19 cellular contexts compared by ENCODE assay signal in the genomic region with DNA sequence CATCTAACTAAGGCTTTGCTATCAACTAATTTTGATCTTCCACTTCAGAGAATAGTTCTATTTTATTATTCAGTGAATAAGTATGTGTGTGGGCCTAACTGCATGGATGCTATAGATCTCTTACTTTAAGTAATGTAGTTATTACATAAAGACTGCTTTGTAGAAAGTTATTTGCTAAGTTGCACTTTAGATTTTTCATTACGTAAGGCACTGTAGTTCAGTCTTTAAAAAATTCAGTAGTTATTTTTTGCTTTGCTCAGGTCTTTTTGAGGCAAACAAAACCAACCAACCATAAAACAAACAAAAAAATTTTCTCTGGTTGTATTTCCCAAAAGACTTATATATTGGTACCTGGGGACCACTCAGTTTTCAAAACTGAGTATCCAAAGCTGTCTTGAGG. TPM values are rescaled to one million over a fixed set of nuclear protein-coding genes. Genes with fewer than 3 reads are reported as not detected.
DNase-seq lines count a peak whose midpoint lies in the region; ATAC-seq, FAIRE-seq and TF ChIP-seq lines count a peak whose summit lies in the region.
"Had no signal": no experiment of that assay in that cellular context is flagged by ENCODE, and none has a peak within 500 bp of the region (broad histone marks: within the 10 kb centered on the region; RNA-seq: fewer than 3 reads in every experiment).

No MANE protein-coding gene starts in this region.

- 84% methylated on average over 1 of the region's 1 CpG for WGBS in A549 (ENCODE audit: missing lambda C conversion rate)
- WGBS in GM23248 (ENCODE audit: low coverage in 1 of 2, low lambda C conversion rate in 2 of 2, missing lambda C conversion rate in 2 of 2), 2 experiments = 94 to 100% methylated on average over 1 of the region's 1 CpG

- no peak for TF ChIP-seq EP300 in A549 (IDR thresholded peaks at IDR 0.05)

- CTCF ChIA-PET in A549 (lab: Yijun Ruan, JAX) = no interaction called here

- no peaks in the 10 kb centered on the region for H3K9me2 ChIP-seq in GM23248 (ENCODE audit: insufficient read depth)

- in situ Hi-C loops in GM23248 (cut with MboI) = no loop called here

- H3K9me3 ChIP-seq in A549 = no peaks in the 10 kb centered on the region
- no peaks in the 10 kb centered on the region for H3K9me3 ChIP-seq in BLaER1
- no peaks in the 10 kb centered on the region for H3K9me3 ChIP-seq in SK-N-MC (ENCODE audit: low read depth, low read length)
- no peaks in the 10 kb centered on the region for H3K9me3 ChIP-seq in parathyroid adenoma (ENCODE audit: control insufficient read depth, low read length)
- no peaks in the 10 kb centered on the region for H3K9me3 ChIP-seq in GM23248 (ENCODE audit: low read depth)

- no peak for DNase-seq in A549 (ENCODE audit: low read depth in 1 of 2, low spot score in 1 of 2)
- peak; percentile 52 for DNase-seq in SK-N-MC (ENCODE audit: low read depth, low spot score)
- DNase-seq in GM23248 = no peak
- DNase-seq in inferior parietal cortex (ENCODE audit: extremely low spot score) = no peak
- DNase-seq: CD4-positive, alpha-beta T cell; CD8-positive, alpha-beta memory T cell; DMS 273 treated with DMSO at 0.1 percent for 48 hours; DMS79; GDM1; H7; HCEC 1CT had no signal

- H3K27me3 ChIP-seq in BLaER1 (no peaks in the 10 kb centered on the region), parathyroid adenoma (ENCODE audit: control insufficient read depth, insufficient read depth, low read length) (no peaks in the 10 kb centered on the region), GM23248 (replicated peaks; ENCODE audit: insufficient read depth) (no peaks in the 10 kb centered on the region)
- H3K27me3 ChIP-seq: BLaER1 treated with 17β-estradiol and CSF1 and Interleukin-3, amounts not matched to agents 10 nM and 100 nM had no signal

- H3K4me1 ChIP-seq in A549 = no peaks in the 10 kb centered on the region
- H3K4me1 ChIP-seq in BLaER1 = peaks cover 22% of the 10 kb centered on the region
- no peaks in the 10 kb centered on the region for H3K4me1 ChIP-seq in parathyroid adenoma
- H3K4me1 ChIP-seq in GM23248 (ENCODE audit: insufficient read depth) = peaks cover 14% of the 10 kb centered on the region

- H3K4me3 ChIP-seq in A549 = no peak overlapping the region
- H3K4me3 ChIP-seq in BLaER1 = no peak overlapping the region
- peak overlapping the region; percentile 31; the same call in 1 of the 2 replicates for H3K4me3 ChIP-seq in SK-N-MC
- no peak overlapping the region for H3K4me3 ChIP-seq in parathyroid adenoma (ENCODE audit: low read depth, low read length)
- H3K4me3 ChIP-seq in GM23248 = no peak overlapping the region
- H3K4me3 ChIP-seq: BLaER1 treated with 17β-estradiol and CSF1 and Interleukin-3, amounts not matched to agents 10 nM and 100 nM; GM12878 had no signal

- FAIRE-seq in A549 (lab: Jason Lieb, UNC) = no peak
- FAIRE-seq: GM12878, H1 had no signal

- POLR2A ChIA-PET in A549 (lab: Yijun Ruan, JAX) = no interaction called here

- H3K27ac ChIP-seq in A549 (no peak overlapping the region), BLaER1 (no peak overlapping the region), SK-N-MC (peak overlapping the region; percentile 83), parathyroid adenoma (no peak overlapping the region), GM23248 (no peak overlapping the region)
- H3K27ac ChIP-seq: BLaER1 treated with 17β-estradiol and CSF1 and Interleukin-3, amounts not matched to agents 10 nM and 100 nM had no signal

- TF ChIP-seq POLR2A in A549 (IDR thresholded peaks at IDR 0.05; ENCODE audit: low read length) = no peak

- TF ChIP-seq RAD21 in A549 (conservative IDR thresholded peaks at IDR 0.05 in 1 of 2, IDR thresholded peaks at IDR 0.05 in 1 of 2) = no peak

- peaks cover 15% of the 10 kb centered on the region for H3K36me3 ChIP-seq in BLaER1
- H3K36me3 ChIP-seq in SK-N-MC (ENCODE audit: insufficient read depth, low read length) = peaks cover 3% of the 10 kb centered on the region; the same call in 1 of the 2 replicates
- H3K36me3 ChIP-seq in parathyroid adenoma (ENCODE audit: control insufficient read depth, insufficient read depth, low read length) = no peaks in the 10 kb centered on the region
- H3K36me3 ChIP-seq in GM23248 (ENCODE audit: low read depth) = no peaks in the 10 kb centered on the region

- no peak overlapping the region for H3K9ac ChIP-seq in BLaER1
- H3K9ac ChIP-seq in SK-N-MC (ENCODE audit: insufficient read length) = no peak overlapping the region
- no peak overlapping the region for H3K9ac ChIP-seq in parathyroid adenoma
- no peak overlapping the region for H3K9ac ChIP-seq in GM23248
- H3K9ac ChIP-seq: BLaER1 treated with 17β-estradiol and CSF1 and Interleukin-3, amounts not matched to agents 10 nM and 100 nM had no signal

- no peak for ATAC-seq in A549
- ATAC-seq in GM21619 (IDR thresholded peaks at IDR 0.05; ENCODE audit: unreplicated experiment) = no peak
- no peak for ATAC-seq in GM19023 (IDR thresholded peaks at IDR 0.05; ENCODE audit: unreplicated experiment)

- H4K20me1 ChIP-seq in BLaER1 (peaks cover 56% of the 10 kb centered on the region), GM23248 (ENCODE audit: insufficient read depth) (no peaks in the 10 kb centered on the region)

- H3K4me2 ChIP-seq in A549 = no peak overlapping the region
- H3K4me2 ChIP-seq in BLaER1 = peak overlapping the region; percentile 12; the same call in 1 of the 2 replicates
- H3K4me2 ChIP-seq in parathyroid adenoma (ENCODE audit: low read length) = no peak overlapping the region
- no peak overlapping the region for H3K4me2 ChIP-seq in GM23248 (ENCODE audit: unreplicated experiment)

- H3K79me2 ChIP-seq in parathyroid adenoma (no peaks in the 10 kb centered on the region), GM23248 (ENCODE audit: insufficient read depth) (peaks cover 49% of the 10 kb centered on the region)

- H2AFZ ChIP-seq in parathyroid adenoma (peak overlapping the region; percentile 0), GM23248 (no peak overlapping the region)

- no peak for TF ChIP-seq CTCF in A549 (IDR thresholded peaks at IDR 0.05)
- no peak for TF ChIP-seq CTCF in parathyroid adenoma (IDR thresholded peaks at IDR 0.05)

- no peaks in the 10 kb centered on the region for H3F3A ChIP-seq in GM23248 (ENCODE audit: insufficient read depth)

TF ChIP-seq in A549, 52 proteins besides CTCF, POLR2A, EP300 and RAD21:
- peak; percentile 25 for TF ChIP-seq MAFK (IDR thresholded peaks at IDR 0.05; ENCODE audit: partially characterized antibody)
- TF ChIP-seq FOXS1 (CRISPR knock-in tag; IDR thresholded peaks at IDR 0.05) = no peak
- no peak for TF ChIP-seq HOXA7 (CRISPR knock-in tag; IDR thresholded peaks at IDR 0.05)

RNA-seq across cellular contexts. Expression of a gene that starts 53.0 kb away (rescaled TPM):
- polyA plus RNA-seq in A549 (2011; rRNA removed) (1.2 TPM in 2 replicates), A549 (2017; fragmentation: RNase III; extraction: RNeasy Plus Mini Kit Qiagen cat#74134 plus additional on column Dnase treatment) (1.3 to 1.5 TPM (median 1.4 TPM) in 3 replicates), GM23248 (2016; fragmentation: Nextera tagmentation; extraction: Ambion mirVana) (4.9 and 5.7 TPM in 2 replicates)
- polyA plus RNA-seq in A549 (2012; cell fraction: cytosol; rRNA removed) = 0.40 and 0.48 TPM in 2 replicates
- polyA plus RNA-seq in A549 (2012; cell fraction: nucleus; rRNA removed) = 0.41 and 0.61 TPM in 2 replicates
- 2.7 and 6.5 TPM in 2 replicates for polyA minus RNA-seq in A549 (2011; rRNA and poly(A)+ RNA removed)
- 10.8 and 15.8 TPM in 2 replicates for total RNA-seq in GM23248 (2014; rRNA removed; shearing (Covaris generic))
- polyA plus RNA-seq: CD14-positive monocyte had no signal
